35 cellular contexts compared by ENCODE assay signal in the genomic region with DNA sequence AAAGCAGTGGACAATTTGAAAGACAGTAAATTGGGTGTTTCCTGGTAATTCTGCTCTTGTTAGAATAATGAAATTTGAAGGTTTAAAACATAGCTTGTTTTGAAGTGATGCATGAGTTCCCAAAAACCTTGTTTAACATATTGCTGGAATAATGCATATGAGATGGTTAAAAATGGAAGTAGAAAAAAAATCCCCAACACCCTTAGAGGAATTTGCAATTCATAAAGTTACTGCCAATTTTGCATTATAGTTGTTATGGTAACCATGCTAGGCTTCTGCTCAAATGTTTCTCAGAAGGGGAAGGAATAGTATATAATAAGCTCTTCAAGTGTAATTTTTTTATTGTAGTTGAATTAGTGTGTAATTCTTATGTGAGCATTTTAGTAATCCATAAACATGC. TPM values are rescaled to one million over a fixed set of nuclear protein-coding genes. Genes with fewer than 3 reads are reported as not detected.
"Had no signal": no experiment of that assay in that cellular context is flagged by ENCODE, and none has a peak within 500 bp of the region (broad histone marks: within the 10 kb centered on the region; RNA-seq: fewer than 3 reads in every experiment).

No MANE protein-coding gene starts in this region.

- H3K36me3 Mint-ChIP-seq: activated CD8-positive, alpha-beta memory T cell treated with anti-CD3 and anti-CD28 coated beads, Interleukin-2, amount 10 ng/mL, durations not matched to agents 7 days and 5 days; activated naive CD8-positive, alpha-beta T cell treated with anti-CD3 and anti-CD28 coated beads for 36 hours had no signal

- H3K4me1 ChIP-seq: adrenal gland, body of pancreas, breast epithelium, colonic mucosa had no signal

- H3K9me3 ChIP-seq: adrenal gland, body of pancreas, breast epithelium, colonic mucosa had no signal

- H3K27ac ChIP-seq: adrenal gland, body of pancreas, breast epithelium, cardiac muscle cell, colonic mucosa, VCaP had no signal

- H3K27ac Mint-ChIP-seq: activated B cell treated with CpG ODN at 0.5 μM for 24 hours; activated CD4-positive, alpha-beta memory T cell treated with anti-CD3 and anti-CD28 coated beads for 36 hours; activated CD4-positive, alpha-beta T cell treated with anti-CD3 and anti-CD28 coated beads for 36 hours; activated CD4-positive, alpha-beta T cell treated with anti-CD3 and anti-CD28 coated beads, Interleukin-2, amount 10 ng/mL, durations not matched to agents 24 days and 14 days; activated CD8-positive, alpha-beta memory T cell treated with anti-CD3 and anti-CD28 coated beads, Interleukin-2, amount 10 ng/mL, durations not matched to agents 7 days and 5 days; activated CD8-positive, alpha-beta T cell treated with anti-CD3 and anti-CD28 coated beads, Interleukin-2, amount 10 ng/mL, durations not matched to agents 7 days and 5 days; activated naive CD4-positive, alpha-beta T cell treated with anti-CD3 and anti-CD28 coated beads for 36 hours; activated naive CD4-positive, alpha-beta T cell treated with anti-CD3 and anti-CD28 coated beads, Interleukin-2, amount 50 U/mL, for 24 hours; activated naive CD8-positive, alpha-beta T cell treated with anti-CD3 and anti-CD28 coated beads for 36 hours; activated naive CD8-positive, alpha-beta T cell treated with anti-CD3 and anti-CD28 coated beads, Interleukin-2, amount 50 U/mL, for 24 hours; activated T-helper 1 cell treated with anti-CD3 and anti-CD28 coated beads, Interleukin-12 subunit alpha, Interleukin-12 subunit beta, Interleukin-2, Interleukin-4 antibody, amounts not matched to agents 30 ng/mL and 10 ng/mL and 1 ng/mL, durations not matched to agents 14 hours and 24 hours and 36 hours; activated T-helper 2 cell treated with anti-CD3 and anti-CD28 coated beads, Interferon-gamma antibody, Interleukin-2, Interleukin-4, amounts not matched to agents 10 μg/mL and 5 μg/mL and 100 μg/mL, durations not matched to agents 14 hours and 24 hours and 36 hours; dendritic cell treated with granulocyte-macrophage colony-stimulating factor and Interleukin-4, amounts not matched to agents 40 ng/mL and 50 ng/mL, for 4 days had no signal

- H3K27me3 Mint-ChIP-seq: activated B cell treated with CpG ODN at 0.5 μM for 24 hours; activated CD4-positive, alpha-beta memory T cell treated with anti-CD3 and anti-CD28 coated beads for 36 hours; activated CD4-positive, alpha-beta T cell treated with anti-CD3 and anti-CD28 coated beads for 36 hours; activated CD8-positive, alpha-beta memory T cell treated with anti-CD3 and anti-CD28 coated beads, Interleukin-2, amount 10 ng/mL, durations not matched to agents 7 days and 5 days; activated naive CD4-positive, alpha-beta T cell treated with anti-CD3 and anti-CD28 coated beads, Interleukin-2, amount 50 U/mL, for 24 hours; activated naive CD8-positive, alpha-beta T cell treated with anti-CD3 and anti-CD28 coated beads for 36 hours; activated naive CD8-positive, alpha-beta T cell treated with anti-CD3 and anti-CD28 coated beads, Interleukin-2, amount 50 U/mL, for 24 hours; dendritic cell treated with granulocyte-macrophage colony-stimulating factor and Interleukin-4, amounts not matched to agents 40 ng/mL and 50 ng/mL, for 4 days had no signal

- H3K4me1 Mint-ChIP-seq: activated B cell treated with CpG ODN at 0.5 μM for 24 hours; activated CD4-positive, alpha-beta T cell treated with anti-CD3 and anti-CD28 coated beads for 36 hours; activated CD4-positive, alpha-beta T cell treated with anti-CD3 and anti-CD28 coated beads, Interleukin-2, amount 10 ng/mL, durations not matched to agents 24 days and 14 days; activated CD8-positive, alpha-beta memory T cell treated with anti-CD3 and anti-CD28 coated beads, Interleukin-2, amount 10 ng/mL, durations not matched to agents 7 days and 5 days; activated naive CD4-positive, alpha-beta T cell treated with anti-CD3 and anti-CD28 coated beads, Interleukin-2, amount 50 U/mL, for 24 hours; activated naive CD8-positive, alpha-beta T cell treated with anti-CD3 and anti-CD28 coated beads for 36 hours; activated naive CD8-positive, alpha-beta T cell treated with anti-CD3 and anti-CD28 coated beads, Interleukin-2, amount 50 U/mL, for 24 hours had no signal

- H3K4me3 ChIP-seq: adrenal gland, body of pancreas, breast epithelium, cardiac muscle cell, colonic mucosa, dorsolateral prefrontal cortex had no signal

- H3K27me3 ChIP-seq: adrenal gland, body of pancreas, breast epithelium, cardiac muscle cell, colonic mucosa, dorsolateral prefrontal cortex had no signal

- ATAC-seq: activated CD4-positive, alpha-beta T cell treated with anti-CD3 and anti-CD28 coated beads for 36 hours; activated CD4-positive, CD25-positive, alpha-beta regulatory T cell treated with anti-CD3 and anti-CD28 coated beads, Interleukin-2, amount 50 U/mL, for 24 hours; activated CD8-positive, alpha-beta memory T cell treated with anti-CD3 and anti-CD28 coated beads, Interleukin-2, amount 10 ng/mL, durations not matched to agents 7 days and 5 days; activated CD8-positive, alpha-beta T cell treated with anti-CD3 and anti-CD28 coated beads, Interleukin-2, amount 10 ng/mL, durations not matched to agents 7 days and 5 days; activated naive CD8-positive, alpha-beta T cell treated with anti-CD3 and anti-CD28 coated beads, Interleukin-2, amount 50 U/mL, for 24 hours; body of pancreas; esophagus mucosa had no signal

- H3K4me3 Mint-ChIP-seq: activated B cell treated with CpG ODN at 0.5 μM for 24 hours; activated CD4-positive, alpha-beta memory T cell treated with anti-CD3 and anti-CD28 coated beads for 36 hours; activated CD4-positive, alpha-beta T cell treated with anti-CD3 and anti-CD28 coated beads for 36 hours; activated CD4-positive, alpha-beta T cell treated with anti-CD3 and anti-CD28 coated beads, Interleukin-2, amount 10 ng/mL, durations not matched to agents 24 days and 14 days; activated CD8-positive, alpha-beta memory T cell treated with anti-CD3 and anti-CD28 coated beads, Interleukin-2, amount 10 ng/mL, durations not matched to agents 7 days and 5 days; activated CD8-positive, alpha-beta T cell treated with anti-CD3 and anti-CD28 coated beads, Interleukin-2, amount 10 ng/mL, durations not matched to agents 7 days and 5 days; activated naive CD4-positive, alpha-beta T cell treated with anti-CD3 and anti-CD28 coated beads for 36 hours; activated naive CD4-positive, alpha-beta T cell treated with anti-CD3 and anti-CD28 coated beads, Interleukin-2, amount 50 U/mL, for 24 hours; activated naive CD8-positive, alpha-beta T cell treated with anti-CD3 and anti-CD28 coated beads for 36 hours; activated naive CD8-positive, alpha-beta T cell treated with anti-CD3 and anti-CD28 coated beads, Interleukin-2, amount 50 U/mL, for 24 hours; activated T-helper 1 cell treated with anti-CD3 and anti-CD28 coated beads, Interleukin-12 subunit alpha, Interleukin-12 subunit beta, Interleukin-2, Interleukin-4 antibody, amounts not matched to agents 30 ng/mL and 10 ng/mL and 1 ng/mL, durations not matched to agents 14 hours and 24 hours and 36 hours; dendritic cell treated with granulocyte-macrophage colony-stimulating factor and Interleukin-4, amounts not matched to agents 40 ng/mL and 50 ng/mL, for 4 days; endodermal cell had no signal

- DNase-seq: activated B cell treated with CpG ODN at 0.5 μM for 24 hours; activated CD4-positive, alpha-beta memory T cell treated with anti-CD3 and anti-CD28 coated beads for 36 hours; activated CD4-positive, alpha-beta T cell treated with anti-CD3 and anti-CD28 coated beads for 36 hours; activated CD4-positive, alpha-beta T cell treated with anti-CD3 and anti-CD28 coated beads, Interleukin-2, amount 10 ng/mL, durations not matched to agents 24 days and 14 days; activated CD8-positive, alpha-beta memory T cell treated with anti-CD3 and anti-CD28 coated beads, Interleukin-2, amount 10 ng/mL, durations not matched to agents 7 days and 5 days; activated CD8-positive, alpha-beta memory T cell treated with anti-CD3 and anti-CD28 coated beads, Interleukin-2, amount 50 U/mL, for 4 hours; activated CD8-positive, alpha-beta T cell treated with anti-CD3 and anti-CD28 coated beads, Interleukin-2, amount 10 ng/mL, durations not matched to agents 7 days and 5 days; activated effector memory CD4-positive, alpha-beta T cell treated with anti-CD3 and anti-CD28 coated beads, Interleukin-2, amount 50 U/mL, for 16 hours; activated naive CD4-positive, alpha-beta T cell treated with anti-CD3 and anti-CD28 coated beads for 36 hours; activated naive CD8-positive, alpha-beta T cell treated with anti-CD3 and anti-CD28 coated beads for 36 hours; activated naive CD8-positive, alpha-beta T cell treated with anti-CD3 and anti-CD28 coated beads, Interleukin-2, amount 50 U/mL, for 24 hours; activated T-cell treated with anti-CD3 and anti-CD28 coated beads, Interleukin-2, amount 50 U/mL, for 1 hour; activated T-cell treated with anti-CD3 and anti-CD28 coated beads, Interleukin-2, amount 50 U/mL, for 48 hours; adrenal gland; amygdala; aorta; body of pancreas; central memory CD4-positive, alpha-beta T cell; cerebellar nuclear complex; colonic mucosa; dorsolateral prefrontal cortex; effector memory CD4-positive, alpha-beta T cell; endodermal cell; foreskin fibroblast; head of caudate nucleus; T-helper 2 cell had no signal

- H3K36me3 ChIP-seq: adrenal gland, breast epithelium, cardiac muscle cell, colonic mucosa had no signal

- H3K9me3 Mint-ChIP-seq: activated B cell treated with CpG ODN at 0.5 μM for 24 hours; activated CD4-positive, alpha-beta memory T cell treated with anti-CD3 and anti-CD28 coated beads for 36 hours; activated CD4-positive, alpha-beta T cell treated with anti-CD3 and anti-CD28 coated beads, Interleukin-2, amount 10 ng/mL, durations not matched to agents 24 days and 14 days; activated naive CD4-positive, alpha-beta T cell treated with anti-CD3 and anti-CD28 coated beads for 36 hours; activated naive CD8-positive, alpha-beta T cell treated with anti-CD3 and anti-CD28 coated beads for 36 hours; activated T-helper 1 cell treated with anti-CD3 and anti-CD28 coated beads, Interleukin-12 subunit alpha, Interleukin-12 subunit beta, Interleukin-2, Interleukin-4 antibody, amounts not matched to agents 30 ng/mL and 10 ng/mL and 1 ng/mL, durations not matched to agents 14 hours and 24 hours and 36 hours; activated T-helper 2 cell treated with anti-CD3 and anti-CD28 coated beads, Interferon-gamma antibody, Interleukin-2, Interleukin-4, amounts not matched to agents 10 μg/mL and 5 μg/mL and 100 μg/mL, durations not matched to agents 14 hours and 24 hours and 36 hours; dendritic cell treated with granulocyte-macrophage colony-stimulating factor and Interleukin-4, amounts not matched to agents 40 ng/mL and 50 ng/mL, for 4 days had no signal

RNA-seq across cellular contexts. Expression of a gene that starts 49.4 kb away (rescaled TPM):
- total RNA-seq: activated B cell treated with CpG ODN at 0.5 μM for 24 hours had no signal
